Comparison of ENCODE assay signal across 14 cellular contexts in the genomic region with DNA sequence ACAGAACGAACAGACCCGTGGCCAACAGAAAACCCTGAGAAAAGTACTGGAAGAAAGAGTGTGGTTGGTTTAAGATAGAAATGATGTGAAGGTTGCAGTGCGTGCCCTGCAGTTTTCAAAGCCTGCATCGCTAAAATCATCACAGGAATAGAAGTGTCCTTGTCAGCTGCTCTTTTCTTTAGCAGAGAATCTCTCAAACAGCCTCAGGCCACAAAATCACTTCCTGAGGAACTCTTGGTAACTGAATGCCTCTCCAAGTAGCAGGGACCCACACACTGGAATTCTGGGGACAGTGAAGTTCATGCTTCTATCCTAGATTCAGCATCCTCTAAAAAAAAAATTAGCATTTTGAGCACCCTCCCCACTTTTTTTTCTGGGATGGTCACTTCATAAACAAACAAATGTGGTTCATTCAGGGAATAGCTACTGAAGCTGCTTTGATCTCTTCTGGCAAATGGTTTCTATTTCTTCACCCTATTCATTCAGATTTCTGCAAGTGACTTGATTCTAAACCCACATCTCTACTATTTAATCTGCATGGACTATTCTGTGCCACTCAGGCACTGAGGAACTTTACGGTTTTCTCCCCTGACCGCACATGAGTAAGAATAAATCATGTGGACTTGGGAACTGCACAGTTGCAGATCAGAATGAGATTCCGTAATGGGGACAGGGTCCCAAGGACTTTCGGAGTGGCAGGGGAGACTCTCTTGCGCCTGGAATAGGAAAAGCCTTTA.
DNase-seq lines count a peak whose midpoint lies in the region; ATAC-seq and TF ChIP-seq lines count a peak whose summit lies in the region.
"Had no signal": no experiment of that assay in that cellular context is flagged by ENCODE, and none has a peak within 500 bp of the region (broad histone marks: within the 10 kb centered on the region; RNA-seq: fewer than 3 reads in every experiment).

No MANE protein-coding gene starts in this region.

- H3K9me3 Mint-ChIP-seq in CD4-positive, alpha-beta memory T cell: peaks cover 0 to 9% (median 8%) of the 10 kb centered on the region in 8 donors

- in situ Hi-C loops in mammary epithelial cell (cut with MboI; ENCODE audit: low sequenced_read_pairs in 2 of 2) (no loop called here), transverse colon (cut with MboI; ENCODE audit: low pct_ligation_motif_present in 1 of 4, low pct_unique_long_range_greater_than_20kb in 1 of 4, low sequenced_read_pairs in 3 of 4) (no loop called here)

- peaks cover 7 to 15% (median 15%) of the 10 kb centered on the region in 4 donors for H3K4me1 Mint-ChIP-seq in CD4-positive, alpha-beta memory T cell

- no peaks in the 10 kb centered on the region for H3K79me2 ChIP-seq in mammary epithelial cell (ENCODE audit: insufficient read depth, low read length)

- H3K27me3 Mint-ChIP-seq in CD4-positive, alpha-beta memory T cell: peaks cover 1 to 7% of the 10 kb centered on the region in 2 donors

- H3K4me3 ChIP-seq in heart left ventricle (peak overlapping the region in 7 of 12 donors; percentile 18 to 32 (median 25)), right atrium auricular region (no peak overlapping the region), mammary epithelial cell (replicated peaks in 1 of 3; ENCODE audit: insufficient read depth in 1 of 3, low read depth in 2 of 3, low read length in 3 of 3) (peak overlapping the region in 1 of 3 experiments; percentile 1), mucosa of rectum (ENCODE audit: low read length in 2 of 2) (peak overlapping the region in 1 of 2 donors; percentile 40), transverse colon (peak overlapping the region in 1 of 4 donors; percentile 20)
- no peak overlapping the region for H3K4me3 ChIP-seq in CD4-positive, alpha-beta memory T cell (ENCODE audit: low read length in 2 of 2)
- H3K4me3 ChIP-seq: A549 had no signal

- DNase-seq in heart left ventricle (no peak), right atrium auricular region (ENCODE audit: low spot score) (no peak), mammary epithelial cell (no peak), transverse colon (no peak)
- DNase-seq in CD4-positive, alpha-beta memory T cell: no peak
- DNase-seq: activated CD4-positive, alpha-beta T cell treated with anti-CD3 and anti-CD28 coated beads, Interleukin-2, amount 50 U/mL, for 48 hours; activated effector memory CD4-positive, alpha-beta T cell treated with Interleukin-2 at 50 U/mL for 16 hours; central memory CD4-positive, alpha-beta T cell; HCEC 1CT had no signal

- no peak for TF ChIP-seq EP300 in transverse colon (IDR thresholded peaks at IDR 0.05; ENCODE audit: low read depth)

- H3K27ac ChIP-seq in heart left ventricle (peak overlapping the region in 4 of 12 donors; percentile 21 to 57 (median 32)), right atrium auricular region (no peak overlapping the region), mammary epithelial cell (ENCODE audit: insufficient read depth, low read depth, low read length) (no peak overlapping the region), mucosa of rectum (ENCODE audit: low read depth in 2 of 2, low read length in 2 of 2) (peak overlapping the region; percentile 38 to 45), transverse colon (peak overlapping the region in 3 of 4 donors; percentile 13 to 54 (median 37))
- H3K27ac ChIP-seq in CD4-positive, alpha-beta memory T cell (ENCODE audit: low read depth, low read length): no peak overlapping the region
- H3K27ac ChIP-seq: A549 had no signal

- H3K36me3 ChIP-seq in heart left ventricle (no peaks in the 10 kb centered on the region), right atrium auricular region (no peaks in the 10 kb centered on the region), mammary epithelial cell (ENCODE audit: insufficient read depth, low read length) (no peaks in the 10 kb centered on the region), mucosa of rectum (ENCODE audit: control insufficient read depth in 2 of 2, insufficient read depth in 2 of 2, low read length in 2 of 2) (no peaks in the 10 kb centered on the region), transverse colon (no peaks in the 10 kb centered on the region)
- H3K36me3 ChIP-seq in CD4-positive, alpha-beta memory T cell (ENCODE audit: insufficient read depth, low read length): no peaks in the 10 kb centered on the region

- no peaks in the 10 kb centered on the region for H4K20me1 ChIP-seq in mammary epithelial cell (ENCODE audit: insufficient read depth, low read length)

- POLR2A ChIA-PET in CD4-positive, alpha-beta memory T cell (lab: Charles Lee; ENCODE audit: partially characterized antibody): no interaction called here

- H3K9me3 ChIP-seq in heart left ventricle: peaks cover 0 to 8% (median 0%) of the 10 kb centered on the region in 12 donors
- H3K9me3 ChIP-seq in right atrium auricular region: no peaks in the 10 kb centered on the region
- H3K9me3 ChIP-seq in mammary epithelial cell (replicated peaks; ENCODE audit: insufficient read depth, low read length): no peaks in the 10 kb centered on the region
- no peaks in the 10 kb centered on the region for H3K9me3 ChIP-seq in mucosa of rectum (ENCODE audit: control insufficient read depth in 2 of 2, low read length in 2 of 2)
- no peaks in the 10 kb centered on the region for H3K9me3 ChIP-seq in transverse colon
- no peaks in the 10 kb centered on the region for H3K9me3 ChIP-seq in CD4-positive, alpha-beta memory T cell (ENCODE audit: control insufficient read depth in 1 of 2, low read length in 2 of 2)

- dilution Hi-C loops in mammary epithelial cell (cut with HindIII; ENCODE audit: low sequenced_read_pairs): no loop called here

- peak overlapping the region; percentile 67 for H3K4me2 ChIP-seq in mammary epithelial cell (ENCODE audit: insufficient read depth, low read depth, low read length)
- H3K4me2 ChIP-seq: A549 had no signal

- H2AFZ ChIP-seq in mammary epithelial cell (ENCODE audit: low read depth, low read length): peak overlapping the region; percentile 71

- H3K4me3 Mint-ChIP-seq in CD4-positive, alpha-beta memory T cell: peak overlapping the region in 1 of 8 donors; percentile 22
- H3K4me3 Mint-ChIP-seq: T-helper 2 cell treated with Interferon-gamma antibody and Interleukin-4, amounts not matched to agents 5 μg/mL and 100 μg/mL, for 36 hours had no signal

- peaks cover 0 to 3% (median 0%) of the 10 kb centered on the region in 12 donors for H3K4me1 ChIP-seq in heart left ventricle
- no peaks in the 10 kb centered on the region for H3K4me1 ChIP-seq in right atrium auricular region
- H3K4me1 ChIP-seq in mammary epithelial cell (ENCODE audit: insufficient read depth, low read length): peaks cover 10% of the 10 kb centered on the region
- H3K4me1 ChIP-seq in mucosa of rectum (ENCODE audit: control insufficient read depth in 2 of 2, insufficient read depth in 2 of 2, low read length in 2 of 2): no peaks in the 10 kb centered on the region
- no peaks in the 10 kb centered on the region for H3K4me1 ChIP-seq in transverse colon
- no peaks in the 10 kb centered on the region for H3K4me1 ChIP-seq in CD4-positive, alpha-beta memory T cell (ENCODE audit: insufficient read depth, low read length)
- H3K4me1 ChIP-seq: A549 had no signal

- CTCF ChIA-PET in mammary epithelial cell (lab: Charles Lee; ENCODE audit: low non-redundant PET): no interaction called here
- CTCF ChIA-PET in CD4-positive, alpha-beta memory T cell (lab: Charles Lee; ENCODE audit: partially characterized antibody): interaction anchor here (1.5 kb wide), 1 partner anchor 240 kb away, joined by 4 read pairs; no protein-coding TSS in a partner anchor

- TF ChIP-seq POLR2A in heart left ventricle (IDR thresholded peaks at IDR 0.05) (no peak), transverse colon (IDR thresholded peaks at IDR 0.05) (no peak)

- H3K27me3 ChIP-seq in heart left ventricle: peaks cover 0 to 5% (median 0%) of the 10 kb centered on the region in 9 donors
- H3K27me3 ChIP-seq in right atrium auricular region: no peaks in the 10 kb centered on the region
- no peaks in the 10 kb centered on the region for H3K27me3 ChIP-seq in mammary epithelial cell (ENCODE audit: insufficient read depth, low read length)
- H3K27me3 ChIP-seq in mucosa of rectum (ENCODE audit: control insufficient read depth in 2 of 2, insufficient read depth in 2 of 2, low read length in 2 of 2): peaks cover 2% of the 10 kb centered on the region in 2 donors
- no peaks in the 10 kb centered on the region for H3K27me3 ChIP-seq in transverse colon
- no peaks in the 10 kb centered on the region for H3K27me3 ChIP-seq in CD4-positive, alpha-beta memory T cell (ENCODE audit: insufficient read depth, low read length)

- H3K9ac ChIP-seq in mammary epithelial cell (ENCODE audit: insufficient read depth, low read length) (no peak overlapping the region), mucosa of rectum (ENCODE audit: low read depth in 1 of 2, low read length in 2 of 2) (no peak overlapping the region)

- TF ChIP-seq CTCF in heart left ventricle (IDR thresholded peaks at IDR 0.05) (no peak), right atrium auricular region (IDR thresholded peaks at IDR 0.05) (no peak), mammary epithelial cell (conservative IDR thresholded peaks at IDR 0.05 in 1 of 2, IDR thresholded peaks at IDR 0.05 in 1 of 2; ENCODE audit: extremely low read depth in 1 of 2, insufficient read depth in 1 of 2, low read depth in 1 of 2, low read length in 2 of 2) (no peak), transverse colon (IDR thresholded peaks at IDR 0.05) (no peak)

- no TSS peak for BruUV-seq in mammary epithelial cell (replicated peaks; lab: Mats Ljungman, UMichigan)

- ATAC-seq in heart left ventricle: peak in 1 of 4 donors; percentile 57
- ATAC-seq in GM21723 (IDR thresholded peaks at IDR 0.05; ENCODE audit: unreplicated experiment): no peak
- no peak for ATAC-seq in GM19328 (IDR thresholded peaks at IDR 0.05; ENCODE audit: unreplicated experiment)
- ATAC-seq: A549 had no signal

- peaks cover 0 to 2% of the 10 kb centered on the region in 2 donors for H3K36me3 Mint-ChIP-seq in CD4-positive, alpha-beta memory T cell

- WGBS in heart left ventricle, 4 donors: 74 to 84% (median 78%) methylated on average over 9 of the region's 9 CpGs
- 55% methylated on average over 9 of the region's 9 CpGs for WGBS in mammary epithelial cell (ENCODE audit: low coverage, missing lambda C conversion rate)
- WGBS in transverse colon (ENCODE audit: low coverage in 1 of 2), 2 donors: 67 to 71% methylated on average over 7 to 9 of the region's 9 CpGs

- intact Hi-C loops in heart left ventricle (cut with DNase I): loop anchor here in 1 of 10 donors (5.0 kb wide), 1 partner anchor 66 kb away; no protein-coding TSS in a partner anchor
- intact Hi-C loops in mammary epithelial cell (cut with micrococcal nuclease): no loop called here
- intact Hi-C loops in transverse colon (cut with DNase I; ENCODE audit: low total_unique reads): no loop called here
- intact Hi-C loops in CD4-positive, alpha-beta memory T cell (cut with micrococcal nuclease): no loop called here

- no peak overlapping the region for H3K27ac Mint-ChIP-seq in CD4-positive, alpha-beta memory T cell
- H3K27ac Mint-ChIP-seq: T-helper 2 cell treated with Interferon-gamma antibody and Interleukin-4, amounts not matched to agents 5 μg/mL and 100 μg/mL, for 36 hours had no signal

Comparison
In these comparisons a context has a peak if more than half of its experiments do, and no peak if none do; other contexts are left out.
1. H3K4me3 ChIP-seq: peak in heart left ventricle (7 of 12); none in right atrium auricular region (0 of 2) and CD4-positive, alpha-beta memory T cell (0 of 2).
2. H3K27ac ChIP-seq: peak in mucosa of rectum (2 of 2) and transverse colon (3 of 4); none in right atrium auricular region (0 of 2), mammary epithelial cell (single experiment) and CD4-positive, alpha-beta memory T cell (single experiment).